ENCODE assay signal across 8 cellular contexts in genomic region chr1:88800382-88801051, GRCh38.
A peak's percentile ranks its signal among the peaks of the same experiment; 100 is the strongest.
DNase-seq lines count a peak whose midpoint lies in the region; ATAC-seq and TF ChIP-seq lines count a peak whose summit lies in the region.

No MANE protein-coding gene starts in this region.

- TF ChIP-seq CTCF in 22Rv1 (IDR thresholded peaks at IDR 0.05) (peak; percentile 91), GM12873 (IDR thresholded peaks at IDR 0.05; ENCODE audit: insufficient read depth, low read depth, low read length, missing control alignments) (peak; percentile 43), neural crest cell (conservative IDR thresholded peaks at IDR 0.05) (peak; percentile 62)

- H3K4me1 Mint-ChIP-seq in T-cell (peaks cover 0 to 14% (median 5%) of the 10 kb centered on the region in 3 donors), neural crest cell (no peaks in the 10 kb centered on the region)
- peaks cover 1 to 12% of the 10 kb centered on the region in 2 donors for H3K4me1 Mint-ChIP-seq in effector memory CD8-positive, alpha-beta T cell (ENCODE audit: low read depth in 2 of 2)

- H3K27ac ChIP-seq in 22Rv1, result peak overlapping the region; percentile 50; the same call in 1 of the 2 replicates

- POLR2A ChIA-PET in T-cell (lab: Charles Lee), result no interaction called here

- H3K36me3 Mint-ChIP-seq in T-cell (peaks cover 45% of the 10 kb centered on the region), neural crest cell (ENCODE audit: low read depth) (peaks cover 42% of the 10 kb centered on the region)
- peaks cover 31% of the 10 kb centered on the region for H3K36me3 Mint-ChIP-seq in effector memory CD8-positive, alpha-beta T cell (ENCODE audit: insufficient read depth)

- peaks cover 0 to 5% (median 0%) of the 10 kb centered on the region in 3 donors for H3K9me3 Mint-ChIP-seq in T-cell
- H3K9me3 Mint-ChIP-seq in effector memory CD8-positive, alpha-beta T cell, result no peaks in the 10 kb centered on the region
- H3K9me3 Mint-ChIP-seq in neural crest cell, result no peaks in the 10 kb centered on the region

- H3K27ac Mint-ChIP-seq in T-cell (peak overlapping the region in 1 of 2 donors; percentile 25), neural crest cell (ENCODE audit: unreplicated experiment) (no peak overlapping the region)
- peak overlapping the region in 1 of 2 donors; percentile 14 for H3K27ac Mint-ChIP-seq in effector memory CD8-positive, alpha-beta T cell

- DNase-seq in T-cell (peak in 21 of 34 experiments; percentile 2 to 35 (median 15)), neural crest cell (ENCODE audit: low read depth, low spot score) (no peak), NK-92 (lab: John Stamatoyannopoulos, UW; ENCODE audit: unreplicated experiment) (no peak), amniotic stem cell (lab: John Stamatoyannopoulos, UW) (no peak)
- peak; percentile 43 to 57 (median 51) for DNase-seq in effector memory CD8-positive, alpha-beta T cell

- no peak overlapping the region for H3K4me3 Mint-ChIP-seq in T-cell
- H3K4me3 Mint-ChIP-seq in effector memory CD8-positive, alpha-beta T cell, result no peak overlapping the region
- H3K4me3 Mint-ChIP-seq in neural crest cell, result no peak overlapping the region

- CTCF ChIA-PET in T-cell (lab: Charles Lee), result interaction anchor here in 1 of 2 donors (0.5 kb wide), 1 partner anchor 54 kb away, joined by 4 read pairs; no protein-coding TSS in a partner anchor

- ATAC-seq in T-cell (replicated peaks in 1 of 4) (peak; percentile 47 to 67 (median 57)), HG02623 (IDR thresholded peaks at IDR 0.05; ENCODE audit: unreplicated experiment) (no peak)
- ATAC-seq in effector memory CD8-positive, alpha-beta T cell (replicated peaks), result peak; percentile 80

- H3K27me3 Mint-ChIP-seq in T-cell (no peaks in the 10 kb centered on the region), neural crest cell (ENCODE audit: low read depth) (no peaks in the 10 kb centered on the region)
- no peaks in the 10 kb centered on the region for H3K27me3 Mint-ChIP-seq in effector memory CD8-positive, alpha-beta T cell

Comparison
In these comparisons a context has a peak if more than half of its experiments do, and no peak if none do; other contexts are left out.
1. DNase-seq: peak in T-cell (21 of 34) and effector memory CD8-positive, alpha-beta T cell (3 of 3); none in neural crest cell (single experiment), NK-92 (single experiment) and amniotic stem cell (single experiment).
2. Peak in every context shown above with its lines, with median percentiles within 50 percentile points of each other: CTCF ChIP-seq.